Comparison of ENCODE assay signal across 16 cellular contexts in the genomic region with DNA sequence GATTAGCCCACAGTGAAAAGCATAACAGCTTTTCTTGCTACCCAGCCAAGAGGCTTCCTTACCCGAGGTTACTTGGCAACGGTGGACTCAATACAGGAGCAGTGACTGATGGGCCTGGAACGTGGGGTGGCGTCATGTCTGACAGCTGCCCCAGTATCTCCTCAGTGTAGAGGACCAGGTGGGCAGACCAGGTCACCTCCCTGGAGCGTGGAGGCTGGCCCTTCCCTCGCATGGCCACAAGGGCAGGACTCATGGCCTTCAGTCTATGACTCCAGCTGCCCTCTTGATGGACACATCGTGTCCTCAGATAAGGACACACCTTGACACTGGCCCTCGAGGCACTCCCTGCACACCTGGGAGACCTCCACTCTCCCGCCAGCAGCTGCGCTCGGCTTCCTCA. TPM values are rescaled to one million over a fixed set of nuclear protein-coding genes. Genes with fewer than 3 reads are reported as not detected.
A peak's percentile ranks its signal among the peaks of the same experiment; 100 is the strongest.
DNase-seq lines count a peak whose midpoint lies in the region; ATAC-seq, FAIRE-seq and TF ChIP-seq lines count a peak whose summit lies in the region.
"Had no signal": no experiment of that assay in that cellular context is flagged by ENCODE, and none has a peak within 500 bp of the region (broad histone marks: within the 10 kb centered on the region; RNA-seq: fewer than 3 reads in every experiment).

No MANE protein-coding gene starts in this region.

- H3K4me3 Mint-ChIP-seq in MCF 10A (ENCODE audit: unreplicated experiment), result no peak overlapping the region
- H3K4me3 Mint-ChIP-seq: GM23338 had no signal

- peaks cover 18% of the 10 kb centered on the region for H3K27me3 Mint-ChIP-seq in MCF 10A (ENCODE audit: insufficient read depth, unreplicated experiment)

- no peaks in the 10 kb centered on the region for H3K9me3 ChIP-seq in breast epithelium
- no peaks in the 10 kb centered on the region for H3K9me3 ChIP-seq in RWPE2 (ENCODE audit: severe bottlenecking)
- H3K9me3 ChIP-seq in kidney (ENCODE audit: control insufficient read depth in 1 of 2, low read length in 2 of 2), result no peaks in the 10 kb centered on the region

- CTCF ChIA-PET in MCF 10A (lab: Yijun Ruan, JAX), result interaction anchor here (0.6 to 1.5 kb wide), 3 partner anchors 9 to 116 kb away, joined by 3 to 4 read pairs (median 4); no protein-coding TSS in a partner anchor

- FAIRE-seq in kidney (lab: Jason Lieb, UNC), result no peak
- FAIRE-seq: A204.1 had no signal

- H3K27me3 ChIP-seq in breast epithelium, result no peaks in the 10 kb centered on the region
- H3K27me3 ChIP-seq in RWPE2 (ENCODE audit: insufficient read depth, poor library complexity, severe bottlenecking), result no peaks in the 10 kb centered on the region

- ATAC-seq in RWPE2 (ENCODE audit: low read depth) (0 out of 3 replicates have a peak, but pooled peaks have one; percentile 27), GM18868 (IDR thresholded peaks at IDR 0.05; ENCODE audit: unreplicated experiment) (no peak)
- ATAC-seq: GM23338, PC-3 had no signal

- peak overlapping the region; percentile 28 for H3K27ac Mint-ChIP-seq in MCF 10A (ENCODE audit: low read depth, unreplicated experiment)
- H3K27ac Mint-ChIP-seq: GM23338 had no signal

- no peaks in the 10 kb centered on the region for H3K36me3 Mint-ChIP-seq in MCF 10A (ENCODE audit: insufficient read depth, unreplicated experiment)

- TF ChIP-seq CTCF in MCF 10A (IDR thresholded peaks at IDR 0.05; ENCODE audit: unreplicated experiment) (no peak), breast epithelium (IDR thresholded peaks at IDR 0.05) (no peak), RWPE2 (IDR thresholded peaks at IDR 0.05; ENCODE audit: poor library complexity, severe bottlenecking) (no peak), kidney (IDR thresholded peaks at IDR 0.05; ENCODE audit: borderline replicate concordance, extremely low read depth, insufficient read depth) (no peak)

- BruUV-seq in MCF 10A (replicated peaks; lab: Mats Ljungman, UMichigan), result no TSS peak

- H3K36me3 ChIP-seq in breast epithelium (no peaks in the 10 kb centered on the region), RWPE2 (ENCODE audit: low read depth) (no peaks in the 10 kb centered on the region), kidney (ENCODE audit: control insufficient read depth in 1 of 2, insufficient read depth in 2 of 2, low read length in 2 of 2) (no peaks in the 10 kb centered on the region)

- no peaks in the 10 kb centered on the region for H3K9me3 Mint-ChIP-seq in MCF 10A (ENCODE audit: unreplicated experiment)
- H3K9me3 Mint-ChIP-seq: GM23338 had no signal

- TF ChIP-seq POLR2A in breast epithelium (IDR thresholded peaks at IDR 0.05), result no peak

- POLR2A ChIA-PET in MCF 10A (lab: Yijun Ruan, JAX), result interaction anchor here (0.8 kb wide), 1 partner anchor 9 kb away, joined by 4 read pairs; no protein-coding TSS in a partner anchor

- DNase-seq in MCF 10A (ENCODE audit: unreplicated experiment) (peak; percentile 25), breast epithelium (ENCODE audit: low spot score in 2 of 2) (no peak), RWPE2 (ENCODE audit: low spot score) (no peak), kidney (peak; percentile 52), MV-4-11 (lab: John Stamatoyannopoulos, UW) (no peak), GM03348 (ENCODE audit: low spot score) (no peak)
- DNase-seq: C1 segment of cervical spinal cord, EL, NCI-H1436 treated with DMSO at 0.1 percent for 48 hours, NCI-H2029 treated with DMSO at 0.1 percent for 48 hours, NCI-H510A, NCI-H774, PC-3 had no signal

- intact Hi-C loops in MCF 10A (cut with micrococcal nuclease), result no loop called here
- intact Hi-C loops in breast epithelium (cut with DNase I; ENCODE audit: low total_unique reads), result loop anchor here (5.0 kb wide), 1 partner anchor 1203 kb away; no protein-coding TSS in a partner anchor
- intact Hi-C loops in kidney (cut with DNase I), result no loop called here

- H3K4me3 ChIP-seq in breast epithelium (no peak overlapping the region), RWPE2 (ENCODE audit: severe bottlenecking) (no peak overlapping the region), kidney (ENCODE audit: low read length in 2 of 2) (no peak overlapping the region)
- H3K4me3 ChIP-seq: GM23338 had no signal

- H3K27ac ChIP-seq in breast epithelium, result no peak overlapping the region
- no peak overlapping the region for H3K27ac ChIP-seq in RWPE2 (ENCODE audit: poor library complexity, severe bottlenecking)
- no peak overlapping the region for H3K27ac ChIP-seq in kidney (ENCODE audit: low read depth in 2 of 2, low read length in 2 of 2)

- H3K9ac ChIP-seq in kidney (ENCODE audit: low read length in 2 of 2), result no peak overlapping the region

- H3K4me1 Mint-ChIP-seq in MCF 10A (ENCODE audit: insufficient read depth, unreplicated experiment), result peaks cover 6% of the 10 kb centered on the region
- H3K4me1 Mint-ChIP-seq: GM23338 had no signal

- no peaks in the 10 kb centered on the region for H3K4me1 ChIP-seq in breast epithelium
- no peaks in the 10 kb centered on the region for H3K4me1 ChIP-seq in RWPE2 (ENCODE audit: insufficient read depth, poor library complexity, severe bottlenecking)
- H3K4me1 ChIP-seq in kidney (ENCODE audit: control insufficient read depth in 1 of 2, insufficient read depth in 1 of 2, low read depth in 1 of 2, low read length in 2 of 2), result no peaks in the 10 kb centered on the region

RNA-seq across cellular contexts. Expression of gene ASPRV1, which starts 6.4 kb away (rescaled TPM):
- 0.20 and 0.23 TPM in 2 replicates for total RNA-seq in MCF 10A (2022)
- 1 to 10 TPM; 1.6 to 4.5 (median 1.8) TPM for total RNA-seq in breast epithelium
- 1.6 TPM for total RNA-seq in kidney
- polyA plus RNA-seq in kidney (ENCODE audit: insufficient read depth, low read depth, low replicate concordance), result 2.1 TPM
- total RNA-seq: PC-3 had no signal

RNA-seq across cellular contexts. Expression of gene MXD1, which starts 40.1 kb away (rescaled TPM):
- total RNA-seq in MCF 10A (2022) (63.6 and 71.8 TPM in 2 replicates), breast epithelium (10 to 100 TPM in 2 of 3 donors, 1 to 10 TPM in 1; 5.8 to 17.3 (median 10.2) TPM), kidney (13.3 TPM)
- 4.9 TPM for polyA plus RNA-seq in kidney (ENCODE audit: insufficient read depth, low read depth, low replicate concordance)

Comparison
In these comparisons a context has a peak if more than half of its experiments do, and no peak if none do; other contexts are left out.
1. DNase-seq: peak in MCF 10A (single experiment) and kidney (single experiment); none in breast epithelium (0 of 2), RWPE2 (single experiment), MV-4-11 (single experiment) and GM03348 (single experiment).